Comparison of ENCODE assay signal across 18 cellular contexts in genomic region chr12:102429755-102430154, GRCh38. TPM values are rescaled to one million over a fixed set of nuclear protein-coding genes. Genes with fewer than 3 reads are reported as not detected.
A peak's percentile ranks its signal among the peaks of the same experiment; 100 is the strongest.
DNase-seq lines count a peak whose midpoint lies in the region; ATAC-seq and TF ChIP-seq lines count a peak whose summit lies in the region.
"Had no signal": no experiment of that assay in that cellular context is flagged by ENCODE, and none has a peak within 500 bp of the region (broad histone marks: within the 10 kb centered on the region; RNA-seq: fewer than 3 reads in every experiment).

No MANE protein-coding gene starts in this region.

- no peaks in the 10 kb centered on the region for H3K36me3 ChIP-seq in heart right ventricle
- no peaks in the 10 kb centered on the region for H3K36me3 ChIP-seq in uterus

- TF ChIP-seq CTCF in heart right ventricle (IDR thresholded peaks at IDR 0.05) = no peak
- TF ChIP-seq CTCF in uterus (IDR thresholded peaks at IDR 0.05) = no peak

- ATAC-seq in Right ventricle myocardium inferior (peak; percentile 76), heart right ventricle (peak in 7 of 8 donors; percentile 34 to 69 (median 45)), GM18502 (IDR thresholded peaks at IDR 0.05; ENCODE audit: poor library complexity, unreplicated experiment) (no peak)
- ATAC-seq: PC-3 had no signal

- 74 to 78% methylated on average over 2 of the region's 2 CpGs for WGBS in heart right ventricle, 2 donors

- H3K9me3 ChIP-seq in heart right ventricle (no peaks in the 10 kb centered on the region), uterus (no peaks in the 10 kb centered on the region)

- intact Hi-C loops in Right ventricle myocardium inferior (cut with DNase I) = no loop called here
- intact Hi-C loops in cardiac septum (cut with DNase I) = no loop called here
- intact Hi-C loops in heart right ventricle (cut with DNase I) = no loop called here
- intact Hi-C loops in posterior vena cava (cut with DNase I) = no loop called here
- intact Hi-C loops in uterus (cut with DNase I; ENCODE audit: low total_unique reads) = no loop called here

- no peak for TF ChIP-seq POLR2A in uterus (IDR thresholded peaks at IDR 0.05)

- H3K27ac ChIP-seq in heart right ventricle = peak overlapping the region in 6 of 10 donors; percentile 20 to 57 (median 49)
- H3K27ac ChIP-seq in uterus = peak overlapping the region; percentile 49 to 54
- H3K27ac ChIP-seq: 22Rv1 had no signal

- H3K27me3 ChIP-seq in heart right ventricle (no peaks in the 10 kb centered on the region), uterus (no peaks in the 10 kb centered on the region)

- H3K4me3 ChIP-seq in heart right ventricle (no peak overlapping the region), uterus (no peak overlapping the region)

- H3K4me1 ChIP-seq in heart right ventricle = peaks cover 0 to 30% (median 9%) of the 10 kb centered on the region in 9 donors
- peaks cover 10 to 16% of the 10 kb centered on the region in 2 donors for H3K4me1 ChIP-seq in uterus

- DNase-seq in Right ventricle myocardium inferior (ENCODE audit: missing footprints) (no peak), cardiac septum (ENCODE audit: low spot score) (no peak), heart right ventricle (peak in 1 of 2 donors; percentile 18), posterior vena cava (ENCODE audit: low spot score) (peak; percentile 71), uterus (no peak), NCI-H524 (lab: John Stamatoyannopoulos, UW) (no peak)
- DNase-seq in activated CD4-positive, CD25-positive, alpha-beta regulatory T cell treated with anti-CD3 and anti-CD28 coated beads, Interleukin-2, amount 50 U/mL, for 72 hours = no peak
- DNase-seq: CD4-positive, alpha-beta memory T cell; KG1; NCI-H1436; NCI-H2029; NCI-H2171; NCI-H446 treated with DMSO at 0.1 percent for 48 hours; NCI-H774; PC-3 had no signal

RNA-seq across cellular contexts. Expression of gene IGF1, which starts 50.6 kb away (rescaled TPM):
- total RNA-seq in Right ventricle myocardium inferior (10.9 TPM), cardiac septum (20.1 TPM), heart right ventricle (10 to 100 TPM in 5 of 10 donors, 1 to 10 TPM in 5; 6.3 to 32.3 (median 10.2) TPM), posterior vena cava (100 to 1,000 TPM; 267 to 391 TPM), uterus (100 to 1,000 TPM in 1 of 4 donors, 10 to 100 TPM in 2, 1 to 10 TPM in 1; 3.6 to 161 (median 33.9) TPM)
- 1 to 10 TPM; 6.9 to 7.1 TPM for polyA plus RNA-seq in heart right ventricle
- total RNA-seq: CD4-positive, alpha-beta memory T cell; H1; PC-3 had no signal
- polyA plus RNA-seq: CD4-positive, alpha-beta memory T cell; H1 had no signal
